13 cellular contexts compared by ENCODE assay signal in genomic region chr17:81734405-81735055, GRCh38. TPM values are rescaled to one million over a fixed set of nuclear protein-coding genes. Genes with fewer than 3 reads are reported as not detected.
A peak's percentile ranks its signal among the peaks of the same experiment; 100 is the strongest.
DNase-seq lines count a peak whose midpoint lies in the region; ATAC-seq and TF ChIP-seq lines count a peak whose summit lies in the region.
"Had no signal": no experiment of that assay in that cellular context is flagged by ENCODE, and none has a peak within 500 bp of the region (broad histone marks: within the 10 kb centered on the region; RNA-seq: fewer than 3 reads in every experiment).

No MANE protein-coding gene starts in this region.

- TF ChIP-seq CTCF in PC-3 (conservative IDR thresholded peaks at IDR 0.05; ENCODE audit: low read depth, low read length) (no peak), stomach (IDR thresholded peaks at IDR 0.05) (no peak)

- intact Hi-C loops in PC-3 (cut with micrococcal nuclease) = no loop called here
- intact Hi-C loops in left colon (cut with DNase I, micrococcal nuclease) = no loop called here
- intact Hi-C loops in stomach (cut with DNase I; ENCODE audit: low total_unique reads) = no loop called here

- H3K9ac ChIP-seq in PC-3 (ENCODE audit: low read length) = no peak overlapping the region

- ATAC-seq in PC-3 (no peak), left colon (peak; percentile 77), HG03354 (IDR thresholded peaks at IDR 0.05; ENCODE audit: poor library complexity, severe bottlenecking, unreplicated experiment) (no peak), GM19397 (IDR thresholded peaks at IDR 0.05; ENCODE audit: unreplicated experiment) (no peak)

- H3K4me1 ChIP-seq in PC-3 (ENCODE audit: insufficient read depth, low read length) (peaks cover 32% of the 10 kb centered on the region), stomach (peaks cover 23 to 39% (median 35%) of the 10 kb centered on the region in 4 donors)

- H3K4me3 ChIP-seq in PC-3 (ENCODE audit: low read length) (no peak overlapping the region), stomach (no peak overlapping the region)
- H3K4me3 ChIP-seq: esophagus muscularis mucosa, lung, PC-9, tibial nerve had no signal

- H4K20me1 ChIP-seq in PC-3 (ENCODE audit: low read length) = no peaks in the 10 kb centered on the region

- TF ChIP-seq EP300 in stomach (IDR thresholded peaks at IDR 0.05) = no peak

- whole genome bisulfite sequencing in stomach, 5 donors = 55 to 71% (median 58%) methylated on average over 10 to 28 of the region's 28 CpGs

- BruUV-seq in PC-3 (replicated peaks; lab: Mats Ljungman, UMichigan) = no TSS peak

- peak overlapping the region; percentile 68; the same call in 1 of the 2 replicates for H3K27ac ChIP-seq in PC-3 (ENCODE audit: low read length)
- H3K27ac ChIP-seq in stomach = no peak overlapping the region
- H3K27ac ChIP-seq: dorsolateral prefrontal cortex, esophagus muscularis mucosa, PC-9, tibial nerve had no signal

- H3K36me3 ChIP-seq in PC-3 (ENCODE audit: low read depth, low read length) (no peaks in the 10 kb centered on the region), stomach (no peaks in the 10 kb centered on the region)
- H3K36me3 ChIP-seq: esophagus muscularis mucosa, tibial nerve had no signal

- DNase-seq in NCI-H1694 (lab: John Stamatoyannopoulos, UW) = peak; percentile 20
- DNase-seq in NCI-H1694 treated with DMSO at 0.1 percent for 48 hours (lab: John Stamatoyannopoulos, UW) = no peak
- DNase-seq in PC-3 = no peak
- DNase-seq in left colon = peak; percentile 90 to 92
- peak; percentile 73 for DNase-seq in stomach
- DNase-seq in NCI-H1105 (lab: John Stamatoyannopoulos, UW) = no peak

- no peaks in the 10 kb centered on the region for H3K9me2 ChIP-seq in PC-3 (replicated peaks; ENCODE audit: low read length)

- H2AFZ ChIP-seq in PC-3 (ENCODE audit: low read length) = no peak overlapping the region
- H2AFZ ChIP-seq: PC-9 had no signal

- H3K4me2 ChIP-seq in PC-3 (ENCODE audit: low read length) = peak overlapping the region; percentile 7; the same call in 1 of the 2 replicates

- H3K9me3 ChIP-seq in PC-3 (ENCODE audit: low read length) = no peaks in the 10 kb centered on the region
- no peaks in the 10 kb centered on the region for H3K9me3 ChIP-seq in stomach
- H3K9me3 ChIP-seq: esophagus muscularis mucosa, tibial nerve had no signal

- H3F3A ChIP-seq in PC-3 (ENCODE audit: low read length, unreplicated experiment) = no peaks in the 10 kb centered on the region

- no peaks in the 10 kb centered on the region for H3K27me3 ChIP-seq in PC-3 (ENCODE audit: low read length)
- H3K27me3 ChIP-seq in stomach = peaks cover 0 to 54% (median 0%) of the 10 kb centered on the region in 3 donors

- no peak for TF ChIP-seq POLR2A in stomach (IDR thresholded peaks at IDR 0.05)

- POLR2A ChIA-PET in PC-3 (lab: Charles Lee; ENCODE audit: unreplicated experiment) = no interaction called here

- CTCF ChIA-PET in PC-3 (lab: Charles Lee) = interaction anchor here (0.9 kb wide), 1 partner anchor 120 kb away, joined by 10 read pairs; no protein-coding TSS in a partner anchor

- H3K79me2 ChIP-seq in PC-3 (ENCODE audit: low read length) = no peaks in the 10 kb centered on the region

RNA-seq across cellular contexts. Expression of gene SLC25A10, which starts 22.4 kb away (rescaled TPM):
- total RNA-seq in PC-3 (2014; rRNA removed) (113 and 117 TPM in 2 replicates), left colon (10 to 100 TPM; 52.5 to 76.2 TPM), stomach (10 to 100 TPM in 3 of 5 donors, 1 to 10 TPM in 2; 3.5 to 55.6 (median 17.6) TPM)
- 10 to 100 TPM; 33.2 to 40.7 (median 34.1) TPM for polyA plus RNA-seq in stomach

RNA-seq across cellular contexts. Expression of gene MRPL12, which starts 31.4 kb away (rescaled TPM):
- total RNA-seq in PC-3 (2014; rRNA removed) (100 and 108 TPM in 2 replicates), left colon (100 to 1,000 TPM in 1 of 2 donors, 10 to 100 TPM in 1; 88.2 to 146 TPM), stomach (100 to 1,000 TPM in 1 of 5 donors, 10 to 100 TPM in 3, 1 to 10 TPM in 1; 3.5 to 146 (median 47.8) TPM)
- 100 to 1,000 TPM in 2 of 3 donors, 10 to 100 TPM in 1; 90.6 to 178 (median 158) TPM for polyA plus RNA-seq in stomach

RNA-seq across cellular contexts. Expression of gene HGS, which starts 50.7 kb away (rescaled TPM):
- total RNA-seq in PC-3 (2014; rRNA removed) (177 and 194 TPM in 2 replicates), left colon (100 to 1,000 TPM in 1 of 2 donors, 10 to 100 TPM in 1; 98.5 to 105 TPM), stomach (100 to 1,000 TPM in 4 of 5 donors, 10 to 100 TPM in 1; 52.0 to 275 (median 142) TPM)
- 100 to 1,000 TPM in 2 of 3 donors, 10 to 100 TPM in 1; 86.1 to 138 (median 105) TPM for polyA plus RNA-seq in stomach

RNA-seq across cellular contexts. Expression of gene ARL16, which starts 50.9 kb away (rescaled TPM):
- total RNA-seq in PC-3 (2014; rRNA removed) (52.6 and 68.8 TPM in 2 replicates), left colon (10 to 100 TPM; 14.3 to 30.5 TPM), stomach (100 to 1,000 TPM in 1 of 5 donors, 10 to 100 TPM in 3, 1 to 10 TPM in 1; 8.1 to 109 (median 25.7) TPM)
- 10 to 100 TPM; 43.5 to 67.1 (median 55.6) TPM for polyA plus RNA-seq in stomach

Comparison
In these comparisons a context has a peak if more than half of its experiments do, and no peak if none do; other contexts are left out.
1. DNase-seq: peak in NCI-H1694 (single experiment), left colon (2 of 2) and stomach (single experiment); none in NCI-H1694 treated with DMSO at 0.1 percent for 48 hours (single experiment), PC-3 (single experiment) and NCI-H1105 (single experiment).